1 cellular context compared by ENCODE assay signal in genomic region chr5:14144586-14145355, GRCh38.
TF ChIP-seq lines count a peak whose summit lies in the region.

No MANE protein-coding gene starts in this region.

TF ChIP-seq in H1, 55 proteins besides CTCF, POLR2A, EP300 and RAD21:
- TF ChIP-seq TAF7 (optimal IDR thresholded peaks at IDR 0.05; ENCODE audit: borderline replicate concordance, low read depth, low read length) (no peak), RBBP5 (IDR thresholded peaks at IDR 0.05; ENCODE audit: borderline replicate concordance, low read depth, low read length) (peak; percentile 32; the same call in 1 of the 2 replicates), E2F6 (IDR thresholded peaks at IDR 0.05) (no peak), EGR1 (IDR thresholded peaks at IDR 0.05; ENCODE audit: borderline replicate concordance, low read depth, low read length) (no peak), EZH2 (IDR thresholded peaks at IDR 0.05; ENCODE audit: low read depth, low read length, severe bottlenecking) (no peak), JUN (IDR thresholded peaks at IDR 0.05; ENCODE audit: low read depth, low read length) (no peak), SP1 (IDR thresholded peaks at IDR 0.05; ENCODE audit: low read depth, low read length) (no peak), BCL11A (IDR thresholded peaks at IDR 0.05; ENCODE audit: low read depth in 2 of 2, low read length in 2 of 2) (no peak), SUZ12 (IDR thresholded peaks at IDR 0.05; ENCODE audit: low read length) (no peak), POU5F1 (IDR thresholded peaks at IDR 0.05; ENCODE audit: low read depth, low read length) (no peak), CBX5 (IDR thresholded peaks at IDR 0.05; ENCODE audit: low read depth, low read length) (no peak), CREB1 (IDR thresholded peaks at IDR 0.05) (0 out of 2 replicates have a peak, but pooled peaks have one; percentile 8), RNF2 (IDR thresholded peaks at IDR 0.05; ENCODE audit: borderline replicate concordance, low read depth, low read length, missing control alignments, poor library complexity, severe bottlenecking) (no peak), RXRA (IDR thresholded peaks at IDR 0.05; ENCODE audit: insufficient read depth, low read depth, low read length) (no peak), ASH2L (IDR thresholded peaks at IDR 0.05; ENCODE audit: low read length) (peak; percentile 54), CHD2 (IDR thresholded peaks at IDR 0.05; ENCODE audit: low read length) (peak; percentile 62; the same call in 1 of the 2 replicates), MAFK (IDR thresholded peaks at IDR 0.05; ENCODE audit: low read depth, low read length) (no peak), CEBPB (IDR thresholded peaks at IDR 0.05; ENCODE audit: low read depth, low read length) (no peak), YY1 (IDR thresholded peaks at IDR 0.05; ENCODE audit: low read depth, low read length) (no peak), SIRT6 (IDR thresholded peaks at IDR 0.05; ENCODE audit: low read length) (no peak), TAF1 (IDR thresholded peaks at IDR 0.05; ENCODE audit: low read depth, low read length) (no peak; the same call in 1 of the 2 replicates), SP4 (IDR thresholded peaks at IDR 0.05; ENCODE audit: low read length) (no peak), ZNF274 (IDR thresholded peaks at IDR 0.05; ENCODE audit: borderline replicate concordance, extremely low read depth, low read length) (no peak), USF2 (IDR thresholded peaks at IDR 0.05; ENCODE audit: low read length) (no peak), CBX8 (IDR thresholded peaks at IDR 0.05; ENCODE audit: borderline replicate concordance, low read depth, low read length) (no peak), JUND (IDR thresholded peaks at IDR 0.05; ENCODE audit: low read length) (no peak), TCF12 (IDR thresholded peaks at IDR 0.05; ENCODE audit: low read depth, low read length) (no peak), KDM4A (IDR thresholded peaks at IDR 0.05; ENCODE audit: low read depth, low read length, severe bottlenecking) (peak; percentile 8), PHF8 (conservative IDR thresholded peaks at IDR 0.05; ENCODE audit: low read depth, low read length) (0 out of 2 replicates have a peak, but pooled peaks have one; percentile 31), SIN3A (conservative IDR thresholded peaks at IDR 0.05 in 1 of 2, IDR thresholded peaks at IDR 0.05 in 1 of 2; ENCODE audit: low read depth in 1 of 2, low read length in 2 of 2) (no peak), HDAC2 (IDR thresholded peaks at IDR 0.05; ENCODE audit: borderline replicate concordance in 1 of 2, low read depth in 2 of 2, low read length in 2 of 2) (0 out of 4 replicates have a peak, but pooled peaks of 1 of the 2 experiments have one; percentile 40), SIX5 (IDR thresholded peaks at IDR 0.05; ENCODE audit: low read depth, low read length) (no peak), CHD1 (IDR thresholded peaks at IDR 0.05; ENCODE audit: low read depth, low read length) (no peak), CHD7 (IDR thresholded peaks at IDR 0.05; ENCODE audit: insufficient replicate concordance, low read length) (no peak), CTBP2 (IDR thresholded peaks at IDR 0.05; ENCODE audit: borderline replicate concordance, insufficient read depth, insufficient read length, low read length) (no peak), GABPA (IDR thresholded peaks at IDR 0.05; ENCODE audit: borderline replicate concordance, insufficient read depth, low read length) (no peak), POLR2AphosphoS5 (IDR thresholded peaks at IDR 0.05; ENCODE audit: low read depth, low read length) (no peak), SP2 (IDR thresholded peaks at IDR 0.05; ENCODE audit: low read length) (no peak), GTF2F1 (IDR thresholded peaks at IDR 0.05; ENCODE audit: borderline replicate concordance, low read depth, low read length) (no peak), BRCA1 (IDR thresholded peaks at IDR 0.05; ENCODE audit: low read depth, low read length) (no peak), RFX5 (IDR thresholded peaks at IDR 0.05; ENCODE audit: borderline replicate concordance, low read depth, low read length) (no peak), NANOG (IDR thresholded peaks at IDR 0.05; ENCODE audit: insufficient read depth, low read depth, low read length, poor library complexity, severe bottlenecking) (no peak), MAX (IDR thresholded peaks at IDR 0.05) (no peak), KDM5A (IDR thresholded peaks at IDR 0.05; ENCODE audit: low read length) (no peak), TBP (IDR thresholded peaks at IDR 0.05; ENCODE audit: low read depth, low read length) (no peak; the same call in 1 of the 2 replicates)
